Comparison of ENCODE assay signal across 15 cellular contexts in the genomic region with DNA sequence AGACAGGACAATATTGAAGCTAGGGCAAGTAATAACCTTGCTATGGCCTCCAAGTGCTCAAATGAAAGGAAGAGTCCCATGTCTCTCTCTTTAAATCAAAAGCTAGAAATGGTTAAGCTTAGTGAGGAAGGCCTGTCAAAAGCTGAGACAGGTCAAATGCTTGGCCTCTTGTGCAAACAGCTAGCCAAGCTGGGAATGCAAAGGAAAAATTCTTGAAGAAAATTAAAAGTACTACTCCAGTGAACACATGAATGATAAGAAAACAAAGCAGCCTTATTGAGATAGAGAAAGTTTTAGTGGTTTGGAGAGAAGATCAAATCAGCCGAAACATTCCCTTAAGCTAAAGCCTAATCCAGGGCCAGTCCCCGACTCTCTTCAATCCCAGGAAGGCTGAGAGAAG.
DNase-seq lines count a peak whose midpoint lies in the region; ATAC-seq and TF ChIP-seq lines count a peak whose summit lies in the region.
"Had no signal": no experiment of that assay in that cellular context is flagged by ENCODE, and none has a peak within 500 bp of the region (broad histone marks: within the 10 kb centered on the region; RNA-seq: fewer than 3 reads in every experiment).

No MANE protein-coding gene starts in this region.

- H4K20me1 ChIP-seq in hepatocyte (ENCODE audit: insufficient read depth, poor library complexity, severe bottlenecking) (no peaks in the 10 kb centered on the region), neural progenitor cell (ENCODE audit: low read depth) (no peaks in the 10 kb centered on the region)

- H3K27ac Mint-ChIP-seq in neural progenitor cell, result no peak overlapping the region
- no peak overlapping the region for H3K27ac Mint-ChIP-seq in activated naive CD4-positive, alpha-beta T cell treated with anti-CD3 and anti-CD28 coated beads, Interleukin-2, amount 10 ng/mL, durations not matched to agents 7 days and 5 days

- no peak overlapping the region for H3K9ac ChIP-seq in neural progenitor cell
- H3K9ac ChIP-seq: KMS-11 had no signal

- H2AFZ ChIP-seq in hepatocyte (no peak overlapping the region), neural progenitor cell (replicated peaks) (peak overlapping the region; percentile 64)

- H3K9me3 ChIP-seq in hepatocyte (ENCODE audit: low read depth) (no peaks in the 10 kb centered on the region), neural progenitor cell (ENCODE audit: low read depth) (no peaks in the 10 kb centered on the region)

- no peak overlapping the region for H3K4me3 ChIP-seq in hepatocyte
- no peak overlapping the region for H3K4me3 ChIP-seq in neural progenitor cell

- H3K36me3 Mint-ChIP-seq in neural progenitor cell, result no peaks in the 10 kb centered on the region
- H3K36me3 Mint-ChIP-seq in activated naive CD4-positive, alpha-beta T cell treated with anti-CD3 and anti-CD28 coated beads, Interleukin-2, amount 10 ng/mL, durations not matched to agents 7 days and 5 days, result no peaks in the 10 kb centered on the region

- H3K79me2 ChIP-seq in hepatocyte (no peaks in the 10 kb centered on the region), neural progenitor cell (ENCODE audit: low read depth) (no peaks in the 10 kb centered on the region)

- H3K27me3 Mint-ChIP-seq in neural progenitor cell (ENCODE audit: insufficient read depth, low read depth), result no peaks in the 10 kb centered on the region
- no peaks in the 10 kb centered on the region for H3K27me3 Mint-ChIP-seq in activated naive CD4-positive, alpha-beta T cell treated with anti-CD3 and anti-CD28 coated beads, Interleukin-2, amount 10 ng/mL, durations not matched to agents 7 days and 5 days

- no peaks in the 10 kb centered on the region for H3F3A ChIP-seq in neural progenitor cell (ENCODE audit: low read depth)

- no peaks in the 10 kb centered on the region for H3K36me3 ChIP-seq in hepatocyte (replicated peaks; ENCODE audit: insufficient read depth, low read depth)
- H3K36me3 ChIP-seq in neural progenitor cell, result no peaks in the 10 kb centered on the region

- no peak for TF ChIP-seq CTCF in hepatocyte (IDR thresholded peaks at IDR 0.05; ENCODE audit: poor library complexity)
- no peak for TF ChIP-seq CTCF in neural progenitor cell (IDR thresholded peaks at IDR 0.05)

- no peaks in the 10 kb centered on the region for H3K9me2 ChIP-seq in hepatocyte (replicated peaks; ENCODE audit: insufficient read depth)

- peaks cover 4% of the 10 kb centered on the region for H3K4me1 Mint-ChIP-seq in neural progenitor cell
- H3K4me1 Mint-ChIP-seq in activated naive CD4-positive, alpha-beta T cell treated with anti-CD3 and anti-CD28 coated beads, Interleukin-2, amount 10 ng/mL, durations not matched to agents 7 days and 5 days, result no peaks in the 10 kb centered on the region

- H3K27me3 ChIP-seq in hepatocyte (no peaks in the 10 kb centered on the region), neural progenitor cell (no peaks in the 10 kb centered on the region)

- H3K4me2 ChIP-seq in hepatocyte (peak overlapping the region; percentile 45), neural progenitor cell (no peak overlapping the region)
- H3K4me2 ChIP-seq: KMS-11 had no signal

- H3K27ac ChIP-seq in hepatocyte (peak overlapping the region; percentile 37), neural progenitor cell (no peak overlapping the region)
- H3K27ac ChIP-seq: KMS-11 had no signal

- 48% methylated on average over 2 of the region's 2 CpGs for WGBS in hepatocyte (ENCODE audit: low lambda C conversion rate, missing lambda C conversion rate)

- peak; percentile 24 for ATAC-seq in left ventricle myocardium superior
- ATAC-seq in Right ventricle myocardium superior (ENCODE audit: poor library complexity), result no peak
- no peak for ATAC-seq in GM18519 (IDR thresholded peaks at IDR 0.05; ENCODE audit: low FRiP score, unreplicated experiment)
- ATAC-seq: PC-3 had no signal

- DNase-seq in left ventricle myocardium superior (no peak), Right ventricle myocardium superior (no peak), hepatocyte (ENCODE audit: low spot score) (no peak), neural progenitor cell (ENCODE audit: low spot score) (no peak), DMS53 (lab: John Stamatoyannopoulos, UW) (no peak), NCI-H446 treated with DMSO at 0.1 percent for 48 hours (lab: John Stamatoyannopoulos, UW) (no peak)
- DNase-seq in activated naive CD4-positive, alpha-beta T cell treated with anti-CD3 and anti-CD28 coated beads, Interleukin-2, amount 10 ng/mL, durations not matched to agents 7 days and 5 days, result no peak
- DNase-seq: C1 segment of cervical spinal cord, DMS153, NCI-H1092, NCI-H226, NCI-H526 treated with DMSO at 0.1 percent for 48 hours, PC-3 had no signal

- CTCF ChIA-PET in activated naive CD4-positive, alpha-beta T cell treated with anti-CD3 and anti-CD28 coated beads, Interleukin-2, amount 10 ng/mL, durations not matched to agents 7 days and 5 days (lab: Charles Lee), result no interaction called here

- H3K9me3 Mint-ChIP-seq in neural progenitor cell, result peaks cover 7% of the 10 kb centered on the region
- no peaks in the 10 kb centered on the region for H3K9me3 Mint-ChIP-seq in activated naive CD4-positive, alpha-beta T cell treated with anti-CD3 and anti-CD28 coated beads, Interleukin-2, amount 10 ng/mL, durations not matched to agents 7 days and 5 days

- intact Hi-C loops in left ventricle myocardium superior (cut with micrococcal nuclease) (no loop called here), Right ventricle myocardium superior (cut with DNase I) (no loop called here)

- H3K4me1 ChIP-seq in hepatocyte (ENCODE audit: insufficient read depth), result peaks cover 8% of the 10 kb centered on the region
- peaks cover 5% of the 10 kb centered on the region for H3K4me1 ChIP-seq in neural progenitor cell

- no peak overlapping the region for H3K4me3 Mint-ChIP-seq in neural progenitor cell
- no peak overlapping the region for H3K4me3 Mint-ChIP-seq in activated naive CD4-positive, alpha-beta T cell treated with anti-CD3 and anti-CD28 coated beads, Interleukin-2, amount 10 ng/mL, durations not matched to agents 7 days and 5 days
